ENCODE assay signal across 9 cellular contexts in the genomic region with DNA sequence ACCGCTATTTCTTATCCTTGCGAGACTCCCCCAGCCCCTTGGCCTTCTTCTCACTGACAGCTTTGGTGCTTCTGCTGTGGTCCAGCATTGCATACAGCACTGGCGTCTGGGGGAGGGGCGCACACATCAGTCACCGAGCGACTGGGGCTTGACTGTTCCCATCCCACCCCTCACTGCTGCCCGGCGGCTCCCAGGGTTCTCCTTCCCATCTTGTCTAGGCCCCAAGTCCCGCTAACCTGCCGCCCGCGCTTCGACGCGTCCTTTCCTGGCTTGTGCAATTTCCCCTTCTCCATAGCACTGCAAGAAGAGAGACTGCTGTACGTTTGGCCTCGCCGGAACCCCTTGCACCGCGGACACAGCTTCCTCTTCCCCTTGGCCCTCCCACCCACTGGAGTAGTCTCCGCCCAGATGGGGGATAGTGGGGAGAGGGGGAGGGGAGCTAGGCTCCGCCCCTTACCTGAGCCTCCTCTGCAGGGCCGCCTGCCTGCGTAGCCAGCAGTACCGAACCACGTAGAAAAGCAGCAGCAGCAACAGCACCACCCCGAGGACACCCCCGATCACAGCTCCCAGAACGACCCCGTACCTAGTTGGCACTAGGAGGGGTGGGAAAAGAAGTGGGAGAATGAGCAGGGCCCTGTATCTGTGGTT. TPM values are rescaled to one million over a fixed set of nuclear protein-coding genes. Genes with fewer than 3 reads are reported as not detected.
DNase-seq lines count a peak whose midpoint lies in the region; ATAC-seq, FAIRE-seq and TF ChIP-seq lines count a peak whose summit lies in the region.
"Had no signal": no experiment of that assay in that cellular context is flagged by ENCODE, and none has a peak within 500 bp of the region (broad histone marks: within the 10 kb centered on the region; RNA-seq: fewer than 3 reads in every experiment).

No MANE protein-coding gene starts in this region.

- no peaks in the 10 kb centered on the region for H3K9me3 Mint-ChIP-seq in central memory CD8-positive, alpha-beta T cell

- no peak for FAIRE-seq in D721Med (lab: Jason Lieb, UNC)

- peak overlapping the region; percentile 93 for H3K27ac Mint-ChIP-seq in central memory CD8-positive, alpha-beta T cell (ENCODE audit: low read depth)

- H3K4me1 ChIP-seq in SJCRH30 = peaks cover 14% of the 10 kb centered on the region; the same call in 1 of the 2 replicates

- peak; percentile 73 for ATAC-seq in GM21737 (IDR thresholded peaks at IDR 0.05; ENCODE audit: unreplicated experiment)
- ATAC-seq in central memory CD8-positive, alpha-beta T cell (replicated peaks; ENCODE audit: extremely low read depth, poor library complexity, severe bottlenecking) = peak; percentile 93

- H3K4me1 Mint-ChIP-seq in central memory CD8-positive, alpha-beta T cell = peaks cover 23% of the 10 kb centered on the region

- TF ChIP-seq CTCF in D721Med (IDR thresholded peaks at IDR 0.05; ENCODE audit: insufficient read depth, missing control alignments) = no peak
- peak; percentile 40 for TF ChIP-seq CTCF in kidney epithelial cell (IDR thresholded peaks at IDR 0.05; ENCODE audit: insufficient read depth, low read length, poor library complexity, severe bottlenecking)

- H3K9me3 ChIP-seq in SJCRH30 (replicated peaks) = no peaks in the 10 kb centered on the region

- DNase-seq in D721Med (ENCODE audit: insufficient read length, low spot score) (peak; percentile 66), NCI-H1417 treated with DMSO at 0.1 percent for 48 hours (lab: John Stamatoyannopoulos, UW) (peak; percentile 44), kidney epithelial cell (ENCODE audit: low read depth) (no peak), SJCRH30 (no peak)
- peak; percentile 56 to 76 (median 68) for DNase-seq in activated CD4-positive, CD25-positive, alpha-beta regulatory T cell (lab: John Stamatoyannopoulos, UW)
- DNase-seq in central memory CD8-positive, alpha-beta T cell (ENCODE audit: low spot score in 2 of 2) = peak; percentile 82 to 89
- peak; percentile 88 for DNase-seq in stimulated activated CD4-positive, alpha-beta T cell treated with anti-CD3 and anti-CD28 coated beads, Interleukin-15, amount 100 ng/mL, for 24 hours

- H3K36me3 Mint-ChIP-seq in central memory CD8-positive, alpha-beta T cell (ENCODE audit: insufficient read depth) = no peaks in the 10 kb centered on the region

- peak overlapping the region; percentile 74 for H3K4me3 ChIP-seq in kidney epithelial cell (ENCODE audit: low read depth, low read length)
- H3K4me3 ChIP-seq in SJCRH30 = no peak overlapping the region

- H3K27me3 Mint-ChIP-seq in central memory CD8-positive, alpha-beta T cell = no peaks in the 10 kb centered on the region

- H3K27me3 ChIP-seq in kidney epithelial cell (ENCODE audit: control insufficient read depth, insufficient read depth, low read length) (no peaks in the 10 kb centered on the region), SJCRH30 (no peaks in the 10 kb centered on the region)

- H3K4me3 Mint-ChIP-seq in central memory CD8-positive, alpha-beta T cell = peak overlapping the region; percentile 99

- no peaks in the 10 kb centered on the region for H3K36me3 ChIP-seq in kidney epithelial cell (ENCODE audit: control insufficient read depth, insufficient read depth, low read length)
- no peaks in the 10 kb centered on the region for H3K36me3 ChIP-seq in SJCRH30

- no peak overlapping the region for H3K27ac ChIP-seq in SJCRH30

RNA-seq across cellular contexts. Expression of a gene that starts 3.8 kb away (rescaled TPM):
- total RNA-seq in kidney epithelial cell = 0.14 and 0.54 TPM in 2 replicates
- 0.71 and 1.1 TPM in 2 replicates for total RNA-seq in SJCRH30 (2014; rRNA removed; shearing (Covaris generic))

RNA-seq across cellular contexts. Expression of a gene that starts 8.2 kb away (rescaled TPM):
- 42.8 and 47.0 TPM in 2 replicates for total RNA-seq in kidney epithelial cell
- 53.8 and 61.8 TPM in 2 replicates for total RNA-seq in SJCRH30 (2014; rRNA removed; shearing (Covaris generic))

RNA-seq across cellular contexts. Expression of a gene that starts 47.5 kb away (rescaled TPM):
- total RNA-seq in kidney epithelial cell = not detected in 2 replicates
- 0.28 TPM in 1 of 2 replicates, not detected in the other for total RNA-seq in SJCRH30 (2014; rRNA removed; shearing (Covaris generic))
- total RNA-seq: SK-MEL-5 had no signal

Comparison
In these comparisons a context has a peak if more than half of its experiments do, and no peak if none do; other contexts are left out.
1. DNase-seq: peak in D721Med (single experiment), NCI-H1417 treated with DMSO at 0.1 percent for 48 hours (single experiment), activated CD4-positive, CD25-positive, alpha-beta regulatory T cell (4 of 4), central memory CD8-positive, alpha-beta T cell (2 of 2) and stimulated activated CD4-positive, alpha-beta T cell treated with anti-CD3 and anti-CD28 coated beads, Interleukin-15, amount 100 ng/mL, for 24 hours (single experiment); none in kidney epithelial cell (single experiment) and SJCRH30 (0 of 2).